In the genomic region with DNA sequence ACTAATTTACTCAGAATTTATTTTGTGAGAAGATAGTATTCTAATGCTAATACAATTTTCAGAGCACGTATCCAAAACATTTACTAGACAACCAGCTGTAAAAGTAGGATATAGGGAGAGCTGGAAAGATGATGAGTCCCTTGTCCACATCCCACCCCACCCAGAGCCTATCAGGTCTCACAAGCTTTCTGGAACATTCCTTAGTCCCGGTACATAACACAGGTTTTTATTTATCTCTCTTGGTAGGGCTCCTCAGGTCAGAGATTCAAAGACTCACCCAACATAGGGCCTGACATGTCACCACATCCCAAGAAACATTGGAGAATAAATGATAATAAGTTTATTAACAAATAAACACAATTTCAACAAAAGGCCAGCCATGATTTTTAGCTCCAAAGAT, we compare ENCODE assay signal across 23 cellular contexts.
"Had no signal": no experiment of that assay in that cellular context is flagged by ENCODE, and none has a peak within 500 bp of the region (broad histone marks: within the 10 kb centered on the region; RNA-seq: fewer than 3 reads in every experiment).

No MANE protein-coding gene starts in this region.

- H3K36me3 ChIP-seq: gastroesophageal sphincter, heart left ventricle, sigmoid colon, thoracic aorta, upper lobe of left lung had no signal

- H3K4me1 ChIP-seq: body of pancreas, gastroesophageal sphincter, sigmoid colon had no signal

- H3K27ac ChIP-seq: epithelial cell of prostate, gastroesophageal sphincter, heart left ventricle, sigmoid colon, thoracic aorta had no signal

- H3K27me3 ChIP-seq: body of pancreas, heart left ventricle, sigmoid colon, upper lobe of left lung had no signal

- H3K36me3 Mint-ChIP-seq: activated CD4-positive, alpha-beta memory T cell treated with anti-CD3 and anti-CD28 coated beads for 36 hours; stimulated activated naive B cell treated with anti-CD40 and anti-IgM and Interleukin-4, amounts not matched to agents 10 μg/mL and 1 μg/mL and 100 μg/mL, for 72 hours had no signal

- H3K4me3 ChIP-seq: body of pancreas, gastroesophageal sphincter, heart left ventricle, sigmoid colon, thoracic aorta had no signal

- H3K9me3 Mint-ChIP-seq: stimulated activated naive B cell treated with anti-CD40 and anti-IgM and Interleukin-4, amounts not matched to agents 10 μg/mL and 1 μg/mL and 100 μg/mL, for 72 hours had no signal

- H3K4me1 Mint-ChIP-seq: activated naive CD8-positive, alpha-beta T cell treated with anti-CD3 and anti-CD28 coated beads, Interleukin-2, amount 50 U/mL, for 24 hours had no signal

- H3K9me3 ChIP-seq: body of pancreas, sigmoid colon, upper lobe of left lung had no signal

- DNase-seq: activated CD4-positive, alpha-beta memory T cell treated with anti-CD3 and anti-CD28 coated beads for 36 hours; activated CD4-positive, alpha-beta T cell treated with anti-CD3 and anti-CD28 coated beads for 4 hours; activated CD4-positive, CD25-positive, alpha-beta regulatory T cell; activated effector memory CD4-positive, alpha-beta T cell treated with anti-CD3 and anti-CD28 coated beads, Interleukin-2, amount 50 U/mL, for 16 hours; activated naive CD4-positive, alpha-beta T cell treated with anti-CD3 and anti-CD28 coated beads, Interleukin-2, amount 50 U/mL, for 16 hours; activated naive CD8-positive, alpha-beta T cell treated with anti-CD3 and anti-CD28 coated beads, Interleukin-2, amount 50 U/mL, for 24 hours; activated T-cell treated with anti-CD3 and anti-CD28 coated beads for 4 hours; anterior cingulate cortex; body of pancreas; heart left ventricle; islet precursor cell; left cardiac atrium; midbrain; posterior cingulate gyrus; sigmoid colon; stimulated activated CD4-positive, alpha-beta T cell treated with anti-CD3 and anti-CD28 coated beads, Interleukin-2, amount 100 ng/mL, for 48 hours; stimulated activated CD8-positive, alpha-beta memory T cell treated with anti-CD3 and anti-CD28 coated beads, Interleukin-4, amount 100 ng/mL, for 48 hours; stimulated activated naive B cell treated with anti-CD40 and anti-IgM and Interleukin-4, amounts not matched to agents 10 μg/mL and 1 μg/mL and 100 μg/mL, for 72 hours; upper lobe of left lung had no signal

- H3K4me3 Mint-ChIP-seq: activated CD4-positive, alpha-beta memory T cell treated with anti-CD3 and anti-CD28 coated beads for 36 hours; activated naive CD8-positive, alpha-beta T cell treated with anti-CD3 and anti-CD28 coated beads, Interleukin-2, amount 50 U/mL, for 24 hours; nephron; stimulated activated naive B cell treated with anti-CD40 and anti-IgM and Interleukin-4, amounts not matched to agents 10 μg/mL and 1 μg/mL and 100 μg/mL, for 72 hours had no signal

- H3K27ac Mint-ChIP-seq: activated CD4-positive, alpha-beta memory T cell treated with anti-CD3 and anti-CD28 coated beads for 36 hours; activated naive CD8-positive, alpha-beta T cell treated with anti-CD3 and anti-CD28 coated beads, Interleukin-2, amount 50 U/mL, for 24 hours; nephron; stimulated activated naive B cell treated with anti-CD40 and anti-IgM and Interleukin-4, amounts not matched to agents 10 μg/mL and 1 μg/mL and 100 μg/mL, for 72 hours had no signal

- ATAC-seq: activated naive CD8-positive, alpha-beta T cell treated with anti-CD3 and anti-CD28 coated beads, Interleukin-2, amount 50 U/mL, for 24 hours; body of pancreas; gastroesophageal sphincter; heart left ventricle; left cardiac atrium; stimulated activated naive B cell treated with anti-CD40 and anti-IgM and Interleukin-4, amounts not matched to agents 10 μg/mL and 1 μg/mL and 100 μg/mL, for 72 hours had no signal
